Comparison of ENCODE assay signal across 8 cellular contexts in the genomic region with DNA sequence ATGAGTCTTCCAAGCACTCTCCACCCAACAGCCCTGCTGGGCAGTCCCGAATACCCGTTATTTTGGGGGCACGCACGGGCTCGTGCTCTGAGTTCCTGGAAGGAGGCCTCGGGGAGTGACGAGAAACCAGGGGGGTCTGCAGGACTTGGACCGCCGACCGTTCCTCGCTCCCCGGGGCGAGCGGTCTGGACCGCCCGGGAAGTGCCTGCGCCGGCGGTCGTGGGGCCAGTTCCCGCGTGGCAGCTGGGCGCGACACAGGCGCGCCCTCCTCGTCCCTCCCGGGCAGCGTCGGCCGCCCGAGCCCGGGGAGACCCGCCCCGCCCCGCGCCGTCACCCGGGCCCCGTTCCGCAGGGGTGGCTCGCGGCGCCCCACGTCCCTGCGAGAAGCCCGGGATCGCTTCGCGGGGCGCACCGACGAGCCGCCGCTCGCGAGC. TPM values are rescaled to one million over a fixed set of nuclear protein-coding genes. Genes with fewer than 3 reads are reported as not detected.
DNase-seq lines count a peak whose midpoint lies in the region; ATAC-seq and TF ChIP-seq lines count a peak whose summit lies in the region.

No MANE protein-coding gene starts in this region.

- TF ChIP-seq CTCF in heart left ventricle (IDR thresholded peaks at IDR 0.05), result no peak

- peaks cover 59% of the 10 kb centered on the region for H3K27me3 Mint-ChIP-seq in activated naive CD4-positive, alpha-beta T cell treated with anti-CD3 and anti-CD28 coated beads, Interleukin-2, amount 10 ng/mL, durations not matched to agents 7 days and 5 days

- peak; percentile 51 for ATAC-seq in GM21515 (IDR thresholded peaks at IDR 0.05; ENCODE audit: unreplicated experiment)
- peak; percentile 10 to 87 (median 60) for ATAC-seq in heart left ventricle

- WGBS in heart left ventricle, 4 donors, result 0 to 1% (median 0%) methylated on average over 7 to 57 of the region's 57 CpGs

- H3K27me3 ChIP-seq in HUES6 (ENCODE audit: control insufficient read depth, insufficient read depth, low read length) (peaks cover 4% of the 10 kb centered on the region; the same call in 1 of the 2 replicates), heart left ventricle (no peaks in the 10 kb centered on the region)

- DNase-seq in ELR (ENCODE audit: low read depth), result peak; percentile 66
- no peak for DNase-seq in activated naive CD4-positive, alpha-beta T cell treated with anti-CD3 and anti-CD28 coated beads, Interleukin-2, amount 10 ng/mL, durations not matched to agents 7 days and 5 days
- peak in 2 of 5 donors; percentile 49 to 78 for DNase-seq in heart left ventricle
- peak; percentile 28 for DNase-seq in pons (ENCODE audit: low spot score)
- no peak for DNase-seq in NCI-H146 treated with DMSO at 0.1 percent for 48 hours (lab: John Stamatoyannopoulos, UW; ENCODE audit: unreplicated experiment)
- DNase-seq in NCI-H226, result no peak

- H3K9me3 ChIP-seq in HUES6 (ENCODE audit: control insufficient read depth, insufficient read depth, low read depth, low read length) (no peaks in the 10 kb centered on the region), heart left ventricle (no peaks in the 10 kb centered on the region)

- H3K27ac ChIP-seq in HUES6 (ENCODE audit: low read depth, low read length) (no peak overlapping the region), heart left ventricle (peak overlapping the region; percentile 82 to 97 (median 94))

- CTCF ChIA-PET in activated naive CD4-positive, alpha-beta T cell treated with anti-CD3 and anti-CD28 coated beads, Interleukin-2, amount 10 ng/mL, durations not matched to agents 7 days and 5 days (lab: Charles Lee), result no interaction called here

- peak overlapping the region; percentile 78 for H3K4me3 Mint-ChIP-seq in activated naive CD4-positive, alpha-beta T cell treated with anti-CD3 and anti-CD28 coated beads, Interleukin-2, amount 10 ng/mL, durations not matched to agents 7 days and 5 days

- H3K4me3 ChIP-seq in HUES6 (ENCODE audit: low read depth, low read length), result peak overlapping the region; percentile 82
- peak overlapping the region; percentile 43 to 86 (median 82) for H3K4me3 ChIP-seq in heart left ventricle

- TF ChIP-seq POLR2A in heart left ventricle (IDR thresholded peaks at IDR 0.05), result no peak

- H3K36me3 Mint-ChIP-seq in activated naive CD4-positive, alpha-beta T cell treated with anti-CD3 and anti-CD28 coated beads, Interleukin-2, amount 10 ng/mL, durations not matched to agents 7 days and 5 days, result no peaks in the 10 kb centered on the region

- H3K4me1 ChIP-seq in HUES6 (ENCODE audit: control insufficient read depth, insufficient read depth, low read length), result peaks cover 36% of the 10 kb centered on the region
- H3K4me1 ChIP-seq in heart left ventricle, result peaks cover 7 to 56% (median 34%) of the 10 kb centered on the region in 12 donors

- H3K9me3 Mint-ChIP-seq in activated naive CD4-positive, alpha-beta T cell treated with anti-CD3 and anti-CD28 coated beads, Interleukin-2, amount 10 ng/mL, durations not matched to agents 7 days and 5 days, result no peaks in the 10 kb centered on the region

- intact Hi-C loops in heart left ventricle (cut with DNase I), result loop anchor here in 3 of 10 donors (2.0 to 10.0 kb wide), 4 partner anchors 74 to 108 kb away; partner anchors contain the start of gene MFN1 (in 1 of the 3)

- H3K9ac ChIP-seq in HUES6 (ENCODE audit: low read length), result peak overlapping the region; percentile 75

- H3K27ac Mint-ChIP-seq in activated naive CD4-positive, alpha-beta T cell treated with anti-CD3 and anti-CD28 coated beads, Interleukin-2, amount 10 ng/mL, durations not matched to agents 7 days and 5 days, result no peak overlapping the region

- H3K36me3 ChIP-seq in HUES6 (ENCODE audit: control insufficient read depth, insufficient read depth, low read length) (no peaks in the 10 kb centered on the region), heart left ventricle (no peaks in the 10 kb centered on the region)

- H3K4me1 Mint-ChIP-seq in activated naive CD4-positive, alpha-beta T cell treated with anti-CD3 and anti-CD28 coated beads, Interleukin-2, amount 10 ng/mL, durations not matched to agents 7 days and 5 days, result peaks cover 26% of the 10 kb centered on the region

RNA-seq across cellular contexts. Expression of gene GNB4, which starts 0.4 kb away (rescaled TPM):
- 10 to 100 TPM in 8 of 9 donors, 1 to 10 TPM in 1; 7.2 to 75.1 (median 12.5) TPM for total RNA-seq in heart left ventricle
- polyA plus RNA-seq in heart left ventricle, result 10 to 100 TPM in 1 of 2 donors, 1 to 10 TPM in 1; 6.1 to 15.3 TPM

Comparison
In these comparisons a context has a peak if more than half of its experiments do, and no peak if none do; other contexts are left out.
1. DNase-seq: peak in ELR (single experiment) and pons (single experiment); none in activated naive CD4-positive, alpha-beta T cell treated with anti-CD3 and anti-CD28 coated beads, Interleukin-2, amount 10 ng/mL, durations not matched to agents 7 days and 5 days (single experiment), NCI-H146 treated with DMSO at 0.1 percent for 48 hours (single experiment) and NCI-H226 (single experiment).